8 cellular contexts compared by ENCODE assay signal in the genomic region with DNA sequence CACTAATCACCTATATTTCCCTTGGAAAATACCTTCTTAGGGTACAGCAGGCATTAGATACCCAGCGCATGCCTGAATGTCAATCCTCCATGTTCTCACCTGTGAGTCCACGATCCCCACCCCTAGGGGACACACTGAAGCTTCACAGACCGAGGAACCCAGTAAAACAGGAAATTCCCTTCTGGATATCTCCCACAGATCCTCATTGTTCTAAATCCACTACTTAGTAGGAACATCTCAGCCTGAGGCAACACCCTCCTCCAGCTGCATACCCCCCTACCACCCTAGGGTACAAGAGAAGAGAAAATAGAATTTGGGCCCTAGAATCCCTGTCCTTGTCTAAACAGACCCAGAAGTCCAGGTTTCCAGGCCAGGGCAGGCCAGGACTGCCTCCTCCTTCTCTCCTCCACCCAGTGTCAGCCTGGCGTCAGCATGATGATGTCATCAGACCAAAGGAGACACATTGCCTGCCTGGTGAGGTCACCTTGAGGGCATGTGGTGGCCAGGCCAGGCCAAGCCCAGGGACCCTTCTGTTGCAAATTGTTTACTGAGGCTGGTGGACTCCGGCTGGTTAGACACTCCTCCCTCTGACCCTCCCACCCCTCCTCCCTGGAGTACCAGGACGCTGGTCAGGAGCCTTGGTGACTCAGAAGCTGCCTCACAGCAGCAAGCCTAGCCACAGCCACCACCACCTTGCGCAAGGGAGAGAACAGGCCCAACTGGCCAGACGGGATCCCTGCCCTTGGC. TPM values are rescaled to one million over a fixed set of nuclear protein-coding genes. Genes with fewer than 3 reads are reported as not detected.
DNase-seq lines count a peak whose midpoint lies in the region; ATAC-seq and TF ChIP-seq lines count a peak whose summit lies in the region.

No MANE protein-coding gene starts in this region.

- POLR2A ChIA-PET in AG04450 (lab: Yijun Ruan, JAX) = interaction anchor here (1.5 kb wide), 1 partner anchor 38 kb away, joined by 5 read pairs; a partner anchor contains a TSS
- POLR2A ChIA-PET in MCF 10A (lab: Yijun Ruan, JAX) = interaction anchor here (0.6 to 3.4 kb wide), 10 partner anchors 8 to 1465 kb away, joined by 3 to 29 read pairs (median 4); a partner anchor contains a TSS

- WGBS in right lobe of liver (ENCODE audit: insufficient coverage, low coverage, low lambda C conversion rate, missing lambda C conversion rate) = 47% methylated on average over 5 of the region's 8 CpGs

- in situ Hi-C loops in KBM-7 (cut with MboI; ENCODE audit: low pct_unique_long_range_greater_than_20kb, low sequenced_read_pairs) = no loop called here

- no peaks in the 10 kb centered on the region for H3K36me3 ChIP-seq in right lobe of liver

- H3K4me1 Mint-ChIP-seq in MCF 10A (ENCODE audit: insufficient read depth, unreplicated experiment) = peaks cover 73% of the 10 kb centered on the region
- no peaks in the 10 kb centered on the region for H3K4me1 Mint-ChIP-seq in stimulated activated memory B cell treated with anti-CD40 and anti-IgM and Interleukin-4, amounts not matched to agents 10 μg/mL and 1 μg/mL and 100 μg/mL, for 72 hours

- CTCF ChIA-PET in AG04450 (lab: Charles Lee) (interaction anchor here (0.6 to 3.6 kb wide), 3 partner anchors 38 to 93 kb away, joined by 3 to 13 read pairs (median 12); no protein-coding TSS in a partner anchor), MCF 10A (lab: Yijun Ruan, JAX) (interaction anchor here (0.6 to 7.0 kb wide), 7 partner anchors 10 to 292 kb away, joined by 3 to 47 read pairs (median 8); a partner anchor contains a TSS)

- H3K9me3 ChIP-seq in AG04450 (ENCODE audit: control insufficient read depth, insufficient read depth, low read length) (no peaks in the 10 kb centered on the region; the same call in 1 of the 2 replicates), right lobe of liver (no peaks in the 10 kb centered on the region)

- TF ChIP-seq POLR2A in right lobe of liver (IDR thresholded peaks at IDR 0.05) = no peak

- peaks cover 6% of the 10 kb centered on the region for H3K36me3 Mint-ChIP-seq in MCF 10A (ENCODE audit: insufficient read depth, unreplicated experiment)
- H3K36me3 Mint-ChIP-seq in stimulated activated memory B cell treated with anti-CD40 and anti-IgM and Interleukin-4, amounts not matched to agents 10 μg/mL and 1 μg/mL and 100 μg/mL, for 72 hours = no peaks in the 10 kb centered on the region

- peak; percentile 51 for DNase-seq in AG04450 (ENCODE audit: low read depth, low spot score)
- DNase-seq in KBM-7 = peak; percentile 12
- DNase-seq in MCF 10A (ENCODE audit: unreplicated experiment) = peak; percentile 98
- peak in 1 of 3 donors; percentile 70 for DNase-seq in right lobe of liver
- DNase-seq in activated naive CD4-positive, alpha-beta T cell treated with anti-CD3 and anti-CD28 coated beads, Interleukin-2, amount 50 U/mL, for 16 hours = no peak

- H3K4me3 ChIP-seq in AG04450 (ENCODE audit: low read depth, low read length) (no peak overlapping the region), right lobe of liver (no peak overlapping the region)

- peak; percentile 40 to 90 (median 60) for ATAC-seq in right lobe of liver
- ATAC-seq in stimulated activated memory B cell treated with anti-CD40 and anti-IgM and Interleukin-4, amounts not matched to agents 10 μg/mL and 1 μg/mL and 100 μg/mL, for 72 hours = no peak
- no peak for ATAC-seq in GM21717 (IDR thresholded peaks at IDR 0.05; ENCODE audit: unreplicated experiment)
- no peak for ATAC-seq in HG02642 (IDR thresholded peaks at IDR 0.05; ENCODE audit: poor library complexity, unreplicated experiment)

- TF ChIP-seq CTCF in AG04450 (IDR thresholded peaks at IDR 0.05; ENCODE audit: low read depth, low read length) = no peak
- no peak for TF ChIP-seq CTCF in MCF 10A (IDR thresholded peaks at IDR 0.05; ENCODE audit: unreplicated experiment)
- no peak for TF ChIP-seq CTCF in right lobe of liver (IDR thresholded peaks at IDR 0.05)

- no peaks in the 10 kb centered on the region for H3K4me1 ChIP-seq in right lobe of liver

- BruUV-seq in MCF 10A (replicated peaks; lab: Mats Ljungman, UMichigan) = TSS peak; percentile 53

- no peaks in the 10 kb centered on the region for H3K9me3 Mint-ChIP-seq in MCF 10A (ENCODE audit: unreplicated experiment)
- H3K9me3 Mint-ChIP-seq in stimulated activated memory B cell treated with anti-CD40 and anti-IgM and Interleukin-4, amounts not matched to agents 10 μg/mL and 1 μg/mL and 100 μg/mL, for 72 hours = no peaks in the 10 kb centered on the region

- H3K4me3 Mint-ChIP-seq in MCF 10A (ENCODE audit: unreplicated experiment) = peak overlapping the region; percentile 4
- H3K4me3 Mint-ChIP-seq in stimulated activated memory B cell treated with anti-CD40 and anti-IgM and Interleukin-4, amounts not matched to agents 10 μg/mL and 1 μg/mL and 100 μg/mL, for 72 hours = no peak overlapping the region

- H3K27ac Mint-ChIP-seq in MCF 10A (ENCODE audit: low read depth, unreplicated experiment) = peak overlapping the region; percentile 90
- no peak overlapping the region for H3K27ac Mint-ChIP-seq in stimulated activated memory B cell treated with anti-CD40 and anti-IgM and Interleukin-4, amounts not matched to agents 10 μg/mL and 1 μg/mL and 100 μg/mL, for 72 hours

- H3K27me3 Mint-ChIP-seq in MCF 10A (ENCODE audit: insufficient read depth, unreplicated experiment) = no peaks in the 10 kb centered on the region
- H3K27me3 Mint-ChIP-seq in stimulated activated memory B cell treated with anti-CD40 and anti-IgM and Interleukin-4, amounts not matched to agents 10 μg/mL and 1 μg/mL and 100 μg/mL, for 72 hours = peaks cover 10% of the 10 kb centered on the region

- H3K27me3 ChIP-seq in AG04450 (ENCODE audit: control insufficient read depth, insufficient read depth, low read length) (no peaks in the 10 kb centered on the region), right lobe of liver (no peaks in the 10 kb centered on the region)

- intact Hi-C loops in MCF 10A (cut with micrococcal nuclease) (loop anchor here (1.0 to 10.0 kb wide), 2 partner anchors 10 to 738 kb away; a partner anchor contains a TSS), right lobe of liver (cut with DNase I) (no loop called here)

- H3K27ac ChIP-seq in AG04450 (ENCODE audit: low read depth, low read length) (peak overlapping the region; percentile 70), right lobe of liver (no peak overlapping the region)

RNA-seq across cellular contexts. Expression of a gene that starts 6.2 kb away (rescaled TPM):
- polyA plus RNA-seq in AG04450 (2011; rRNA removed) = 0.02 and 0.16 TPM in 2 replicates
- polyA minus RNA-seq in AG04450 (2011; rRNA and poly(A)+ RNA removed) = 0.05 and 0.70 TPM in 2 replicates
- total RNA-seq in MCF 10A (2022) = 7.0 and 11.2 TPM in 2 replicates
- total RNA-seq in right lobe of liver = not detected

RNA-seq across cellular contexts. Expression of a gene that starts 13.5 kb away (rescaled TPM):
- not detected in 2 replicates for polyA plus RNA-seq in AG04450 (2011; rRNA removed)
- polyA minus RNA-seq in AG04450 (2011; rRNA and poly(A)+ RNA removed) = 0.09 TPM in 1 of 2 replicates, not detected in the other
- total RNA-seq in MCF 10A (2022) (0.34 and 0.58 TPM in 2 replicates), right lobe of liver (1 to 10 TPM; 2.8 to 7.4 (median 3.6) TPM)

RNA-seq across cellular contexts. Expression of a gene that starts 15.0 kb away (rescaled TPM):
- polyA plus RNA-seq in AG04450 (2011; rRNA removed) = 1.1 and 1.6 TPM in 2 replicates
- polyA minus RNA-seq in AG04450 (2011; rRNA and poly(A)+ RNA removed) = not detected in 2 replicates
- total RNA-seq in MCF 10A (2022) (not detected in 2 replicates), right lobe of liver (1 to 10 TPM; 1.4 to 6.8 (median 2.9) TPM)

RNA-seq across cellular contexts. Expression of a gene that starts 34.7 kb away (rescaled TPM):
- polyA plus RNA-seq in AG04450 (2011; rRNA removed) = 84.2 and 101 TPM in 2 replicates
- 24.9 and 30.8 TPM in 2 replicates for polyA minus RNA-seq in AG04450 (2011; rRNA and poly(A)+ RNA removed)
- total RNA-seq in MCF 10A (2022) (514 and 683 TPM in 2 replicates), right lobe of liver (10 to 100 TPM; 16.6 to 37.5 (median 25.8) TPM)

RNA-seq across cellular contexts. Expression of a gene that starts 34.7 kb away (rescaled TPM):
- 19.2 and 24.3 TPM in 2 replicates for polyA plus RNA-seq in AG04450 (2011; rRNA removed)
- 29.3 and 41.0 TPM in 2 replicates for polyA minus RNA-seq in AG04450 (2011; rRNA and poly(A)+ RNA removed)
- total RNA-seq in MCF 10A (2022) (73.4 and 75.4 TPM in 2 replicates), right lobe of liver (10 to 100 TPM; 36.9 to 67.8 (median 45.8) TPM)

Comparison
In these comparisons a context has a peak if more than half of its experiments do, and no peak if none do; other contexts are left out.
1. ATAC-seq: peak in right lobe of liver (4 of 4); none in stimulated activated memory B cell treated with anti-CD40 and anti-IgM and Interleukin-4, amounts not matched to agents 10 μg/mL and 1 μg/mL and 100 μg/mL, for 72 hours (single experiment), GM21717 (single experiment) and HG02642 (single experiment).